In genomic region chr13:110382229-110382628, GRCh38 we compare ENCODE assay signal across 15 cellular contexts.
DNase-seq lines count a peak whose midpoint lies in the region; ATAC-seq and TF ChIP-seq lines count a peak whose summit lies in the region.
"Had no signal": no experiment of that assay in that cellular context is flagged by ENCODE, and none has a peak within 500 bp of the region (broad histone marks: within the 10 kb centered on the region; RNA-seq: fewer than 3 reads in every experiment).

No MANE protein-coding gene starts in this region.

- no peak for TF ChIP-seq EP300 in gastroesophageal sphincter (IDR thresholded peaks at IDR 0.05)
- TF ChIP-seq EP300 in transverse colon (IDR thresholded peaks at IDR 0.05; ENCODE audit: low read depth) = no peak

- H3K9me3 ChIP-seq in ascending aorta = no peaks in the 10 kb centered on the region
- H3K9me3 ChIP-seq in gastroesophageal sphincter = no peaks in the 10 kb centered on the region
- no peaks in the 10 kb centered on the region for H3K9me3 ChIP-seq in transverse colon
- H3K9me3 ChIP-seq: upper lobe of right lung had no signal

- H3K27ac ChIP-seq in ascending aorta = peak overlapping the region; percentile 83 to 87
- H3K27ac ChIP-seq in gastroesophageal sphincter = peak overlapping the region in 3 of 4 donors; percentile 68 to 84 (median 81)
- H3K27ac ChIP-seq in transverse colon = peak overlapping the region in 3 of 4 donors; percentile 54 to 71 (median 59)
- H3K27ac ChIP-seq: upper lobe of right lung had no signal

- WGBS in gastroesophageal sphincter (ENCODE audit: low coverage in 1 of 2), 2 donors = 72 to 75% methylated on average over 3 of the region's 3 CpGs
- WGBS in transverse colon (ENCODE audit: low coverage in 1 of 2), 2 donors = 69 to 72% methylated on average over 3 of the region's 3 CpGs

- H3K27me3 Mint-ChIP-seq in activated naive CD4-positive, alpha-beta T cell treated with anti-CD3 and anti-CD28 coated beads for 36 hours (ENCODE audit: low read depth) = peaks cover 14% of the 10 kb centered on the region

- intact Hi-C loops in activated naive CD4-positive, alpha-beta T cell treated with anti-CD3 and anti-CD28 coated beads for 36 hours (cut with micrococcal nuclease) = loop anchor here (2.0 kb wide), 2 partner anchors 27 to 61 kb away; no protein-coding TSS in a partner anchor
- intact Hi-C loops in ascending aorta (cut with DNase I) = no loop called here
- intact Hi-C loops in transverse colon (cut with DNase I; ENCODE audit: low total_unique reads) = no loop called here

- no peaks in the 10 kb centered on the region for H3K36me3 ChIP-seq in ascending aorta
- H3K36me3 ChIP-seq in gastroesophageal sphincter = no peaks in the 10 kb centered on the region
- H3K36me3 ChIP-seq in transverse colon = no peaks in the 10 kb centered on the region
- H3K36me3 ChIP-seq: upper lobe of right lung had no signal

- peaks cover 15 to 44% of the 10 kb centered on the region in 2 donors for H3K4me1 ChIP-seq in ascending aorta
- peaks cover 13 to 83% (median 16%) of the 10 kb centered on the region in 3 donors for H3K4me1 ChIP-seq in gastroesophageal sphincter
- H3K4me1 ChIP-seq in transverse colon = peaks cover 0 to 15% (median 6%) of the 10 kb centered on the region in 4 donors

- peaks cover 1% of the 10 kb centered on the region for H3K36me3 Mint-ChIP-seq in activated naive CD4-positive, alpha-beta T cell treated with anti-CD3 and anti-CD28 coated beads for 36 hours (ENCODE audit: low read depth)

- TF ChIP-seq CTCF in ascending aorta (IDR thresholded peaks at IDR 0.05) (no peak), gastroesophageal sphincter (IDR thresholded peaks at IDR 0.05) (no peak), transverse colon (IDR thresholded peaks at IDR 0.05) (no peak)

- ATAC-seq in gastroesophageal sphincter (no peak), HG03135 (IDR thresholded peaks at IDR 0.05; ENCODE audit: unreplicated experiment) (no peak), GM21717 (IDR thresholded peaks at IDR 0.05; ENCODE audit: unreplicated experiment) (no peak), HG02852 (IDR thresholded peaks at IDR 0.05; ENCODE audit: unreplicated experiment) (no peak)
- ATAC-seq: natural killer cell treated with Interleukin-12 subunit alpha and Interleukin-12 subunit beta and Interleukin-15 and Interleukin-18, amount 100 ng/mL, for 72 hours; Panc1; upper lobe of right lung had no signal

- H3K9me3 Mint-ChIP-seq in activated naive CD4-positive, alpha-beta T cell treated with anti-CD3 and anti-CD28 coated beads for 36 hours = peaks cover 12% of the 10 kb centered on the region

- no peak overlapping the region for H3K4me3 Mint-ChIP-seq in activated naive CD4-positive, alpha-beta T cell treated with anti-CD3 and anti-CD28 coated beads for 36 hours
- H3K4me3 Mint-ChIP-seq: natural killer cell treated with Interleukin-12 subunit alpha and Interleukin-12 subunit beta and Interleukin-15 and Interleukin-18, amount 100 ng/mL, for 72 hours had no signal

- H3K27me3 ChIP-seq in ascending aorta = no peaks in the 10 kb centered on the region
- no peaks in the 10 kb centered on the region for H3K27me3 ChIP-seq in gastroesophageal sphincter
- H3K27me3 ChIP-seq in transverse colon = no peaks in the 10 kb centered on the region
- H3K27me3 ChIP-seq: upper lobe of right lung had no signal

- TF ChIP-seq POLR2A in gastroesophageal sphincter (IDR thresholded peaks at IDR 0.05) = no peak
- TF ChIP-seq POLR2A in transverse colon (IDR thresholded peaks at IDR 0.05) = no peak

- CTCF ChIA-PET in activated naive CD4-positive, alpha-beta T cell treated with anti-CD3 and anti-CD28 coated beads for 36 hours (lab: Charles Lee) = no interaction called here

- peaks cover 9% of the 10 kb centered on the region for H3K4me1 Mint-ChIP-seq in activated naive CD4-positive, alpha-beta T cell treated with anti-CD3 and anti-CD28 coated beads for 36 hours (ENCODE audit: low read depth)

- no peak overlapping the region for H3K27ac Mint-ChIP-seq in activated naive CD4-positive, alpha-beta T cell treated with anti-CD3 and anti-CD28 coated beads for 36 hours

- DNase-seq in activated naive CD4-positive, alpha-beta T cell treated with anti-CD3 and anti-CD28 coated beads for 36 hours = peak; percentile 52
- DNase-seq in activated naive CD4-positive, alpha-beta T cell treated with Interleukin-2 at 50 U/mL for 16 hours = no peak
- no peak for DNase-seq in ascending aorta (ENCODE audit: low spot score in 2 of 2)
- no peak for DNase-seq in transverse colon
- DNase-seq: erythroblast; kidney; NCI-H2171 treated with DMSO at 0.1 percent for 48 hours; stimulated activated CD4-positive, alpha-beta T cell treated with anti-CD3 and anti-CD28 coated beads, Interleukin-12 subunit alpha, Interleukin-12 subunit beta, amount 100 ng/mL, for 4 hours; upper lobe of right lung had no signal

- H3K4me3 ChIP-seq in ascending aorta (no peak overlapping the region), gastroesophageal sphincter (no peak overlapping the region), transverse colon (no peak overlapping the region)
- H3K4me3 ChIP-seq: upper lobe of right lung had no signal

- in situ Hi-C loops in transverse colon (cut with MboI; ENCODE audit: low pct_ligation_motif_present in 1 of 4, low pct_unique_long_range_greater_than_20kb in 1 of 4, low sequenced_read_pairs in 3 of 4) = no loop called here
